Comparison of ENCODE assay signal across 8 cellular contexts in the genomic region with DNA sequence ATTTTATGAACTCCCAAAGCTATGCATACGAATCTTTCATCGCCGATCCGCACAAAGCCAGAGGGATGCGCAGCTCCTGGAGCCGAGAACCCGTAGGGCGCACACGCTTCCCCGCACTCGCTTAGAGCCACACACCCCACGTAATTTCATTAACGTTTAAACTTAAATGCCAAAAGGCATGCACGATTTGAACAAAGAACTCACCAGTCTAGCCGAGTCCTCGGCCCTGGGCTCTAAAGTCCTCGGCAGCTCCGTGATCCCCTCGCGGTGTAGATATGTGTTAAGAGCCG. TPM values are rescaled to one million over a fixed set of nuclear protein-coding genes. Genes with fewer than 3 reads are reported as not detected.
DNase-seq lines count a peak whose midpoint lies in the region; ATAC-seq, FAIRE-seq and TF ChIP-seq lines count a peak whose summit lies in the region.

No MANE protein-coding gene starts in this region.

- no peak for DNase-seq in RWPE2 (ENCODE audit: low spot score)
- DNase-seq in foreskin keratinocyte = no peak
- no peak for DNase-seq in trophoblast cell
- DNase-seq in HTR-8/SVneo (ENCODE audit: insufficient read length, low spot score) = no peak
- no peak for DNase-seq in NCI-H2107 treated with DMSO at 0.1 percent for 48 hours (lab: John Stamatoyannopoulos, UW; ENCODE audit: unreplicated experiment)
- DNase-seq in NCI-H774 (lab: John Stamatoyannopoulos, UW) = no peak

- H3K9me3 ChIP-seq in ES-I3 (ENCODE audit: control insufficient read depth, insufficient read depth, low read length) (no peaks in the 10 kb centered on the region), RWPE2 (ENCODE audit: severe bottlenecking) (no peaks in the 10 kb centered on the region), trophoblast cell (ENCODE audit: insufficient read depth, low read depth, low read length) (no peaks in the 10 kb centered on the region)

- H3K4me3 ChIP-seq in RWPE2 (ENCODE audit: severe bottlenecking) (peak overlapping the region; percentile 97), trophoblast cell (ENCODE audit: low read depth, low read length) (peak overlapping the region; percentile 82)

- H4K12ac ChIP-seq in trophoblast cell (ENCODE audit: low read depth, low read length) = peak overlapping the region; percentile 88

- no peaks in the 10 kb centered on the region for H3K36me3 ChIP-seq in ES-I3 (ENCODE audit: insufficient read depth, low read length)
- H3K36me3 ChIP-seq in RWPE2 (ENCODE audit: low read depth) = 0 out of 2 replicates have a peak, but pooled peaks cover 3% of the 10 kb centered on the region
- H3K36me3 ChIP-seq in trophoblast cell (ENCODE audit: control insufficient read depth in 1 of 2, insufficient read depth in 2 of 2, low read length in 2 of 2) = no peaks in the 10 kb centered on the region

- peak overlapping the region; percentile 96 for H2BK5ac ChIP-seq in trophoblast cell (ENCODE audit: low read depth, low read length, poor library complexity)

- TF ChIP-seq CTCF in RWPE2 (IDR thresholded peaks at IDR 0.05; ENCODE audit: poor library complexity, severe bottlenecking) (peak; percentile 70), foreskin keratinocyte (conservative IDR thresholded peaks at IDR 0.05) (no peak)

- peak overlapping the region; percentile 99 for H3K4me2 ChIP-seq in trophoblast cell (ENCODE audit: low read length)

- peaks cover 28% of the 10 kb centered on the region for H3K79me1 ChIP-seq in trophoblast cell (ENCODE audit: low read length)

- H3K9ac ChIP-seq in ES-I3 (ENCODE audit: low read depth, low read length) (peak overlapping the region; percentile 86), trophoblast cell (ENCODE audit: low read length) (peak overlapping the region; percentile 84)

- H3K23ac ChIP-seq in trophoblast cell (ENCODE audit: low read length) = no peak overlapping the region

- peak overlapping the region; percentile 31 for H2AK5ac ChIP-seq in trophoblast cell (ENCODE audit: low read length)

- peaks cover 15% of the 10 kb centered on the region for H3K4me1 ChIP-seq in ES-I3 (ENCODE audit: insufficient read depth, low read length)
- H3K4me1 ChIP-seq in RWPE2 (ENCODE audit: insufficient read depth, poor library complexity, severe bottlenecking) = peaks cover 24% of the 10 kb centered on the region
- peaks cover 14% of the 10 kb centered on the region for H3K4me1 ChIP-seq in foreskin keratinocyte
- peaks cover 3 to 4% of the 10 kb centered on the region in 2 experiments for H3K4me1 ChIP-seq in trophoblast cell (ENCODE audit: control insufficient read depth in 1 of 2, insufficient read depth in 2 of 2, low read length in 2 of 2)

- peak overlapping the region; percentile 98 for H3K27ac ChIP-seq in RWPE2 (ENCODE audit: poor library complexity, severe bottlenecking)
- H3K27ac ChIP-seq in foreskin keratinocyte = peak overlapping the region; percentile 90
- H3K27ac ChIP-seq in trophoblast cell (ENCODE audit: low read depth, low read length) = peak overlapping the region; percentile 62

- H3K27me3 ChIP-seq in RWPE2 (ENCODE audit: insufficient read depth, poor library complexity, severe bottlenecking) = no peaks in the 10 kb centered on the region
- no peaks in the 10 kb centered on the region for H3K27me3 ChIP-seq in foreskin keratinocyte
- H3K27me3 ChIP-seq in trophoblast cell (ENCODE audit: insufficient read depth, low read length) = no peaks in the 10 kb centered on the region

- peak overlapping the region; percentile 82 for H4K91ac ChIP-seq in trophoblast cell (ENCODE audit: low read depth, low read length)

- H2AFZ ChIP-seq in trophoblast cell (ENCODE audit: insufficient read depth, low read length, poor library complexity) = peak overlapping the region; percentile 84

- peaks cover 25% of the 10 kb centered on the region for H3K79me2 ChIP-seq in trophoblast cell (ENCODE audit: control insufficient read depth, insufficient read depth, low read length, poor library complexity)

- H2BK120ac ChIP-seq in trophoblast cell (ENCODE audit: insufficient read depth, low read length, poor library complexity) = peak overlapping the region; percentile 92

- ATAC-seq in RWPE2 (ENCODE audit: low read depth) = peak; percentile 1
- ATAC-seq in foreskin keratinocyte = peak; percentile 1
- ATAC-seq in HG02840 (IDR thresholded peaks at IDR 0.05; ENCODE audit: low FRiP score, unreplicated experiment) = no peak

- H3K4ac ChIP-seq in trophoblast cell (ENCODE audit: low read depth, low read length) = peak overlapping the region; percentile 75

- FAIRE-seq in HTR-8/SVneo (lab: Jason Lieb, UNC) = no peak

- H3K18ac ChIP-seq in trophoblast cell (ENCODE audit: low read length) = peak overlapping the region; percentile 96

- H2BK12ac ChIP-seq in trophoblast cell (ENCODE audit: low read length) = peak overlapping the region; percentile 96

- WGBS in trophoblast cell (ENCODE audit: extremely low coverage, insufficient coverage, insufficient read length) = no CpG with 5 or more reads among the region's 21 CpGs

- H3K14ac ChIP-seq in trophoblast cell (ENCODE audit: low read length) = peak overlapping the region; percentile 96

- peak overlapping the region; percentile 89 for H4K8ac ChIP-seq in trophoblast cell (ENCODE audit: low read depth, low read length)

RNA-seq across cellular contexts. Expression of a gene that starts 2.4 kb away (rescaled TPM):
- total RNA-seq in foreskin keratinocyte = 288 and 372 TPM in 2 replicates
- polyA plus RNA-seq in foreskin keratinocyte = 76.3 and 112 TPM in 2 replicates
- 37.6 and 37.9 TPM in 2 replicates for polyA plus RNA-seq in trophoblast cell (2013)
